Comparison of ENCODE assay signal across 1 cellular context in the genomic region with DNA sequence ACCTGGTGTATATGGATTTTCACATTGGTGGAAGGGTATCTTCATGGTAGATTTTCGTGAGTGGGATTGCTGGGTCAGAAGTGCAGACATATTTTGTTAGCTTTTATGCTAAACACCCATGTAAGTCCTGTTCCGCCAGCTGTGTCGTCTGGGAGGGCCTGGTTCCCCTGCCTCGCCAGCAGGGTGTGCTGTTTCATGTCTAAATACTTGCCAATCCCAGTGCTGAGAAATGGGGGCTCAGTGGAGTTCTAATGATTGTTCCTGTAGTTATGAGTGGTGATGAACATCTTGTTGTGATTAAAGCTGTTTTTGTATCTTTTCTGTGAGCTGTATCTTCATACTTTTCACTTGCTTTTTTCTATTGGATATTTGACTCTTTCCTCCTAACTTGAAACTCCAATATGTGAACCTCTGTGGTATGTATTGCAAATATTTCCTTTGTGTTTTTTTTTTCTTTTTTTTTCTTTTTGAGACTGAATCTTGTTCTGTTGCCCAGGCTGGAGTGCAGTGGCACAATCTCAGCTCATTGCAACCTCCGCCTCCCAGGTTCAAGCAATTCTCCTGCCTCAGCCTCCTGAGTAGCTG.
A peak's percentile ranks its signal among the peaks of the same experiment; 100 is the strongest.
TF ChIP-seq lines count a peak whose summit lies in the region.

No MANE protein-coding gene starts in this region.

TF ChIP-seq in K562, 482 proteins besides CTCF, POLR2A, EP300 and RAD21 (continued from another document and continues in another):
- TF ChIP-seq U2AF2 (optimal IDR thresholded peaks at IDR 0.05; ENCODE audit: low read depth, low read length) (no peak), SMC3 (conservative IDR thresholded peaks at IDR 0.05; ENCODE audit: insufficient read depth, low read depth, low read length) (0 out of 2 replicates have a peak, but pooled peaks have one; percentile 37), SMARCA4 (IDR thresholded peaks at IDR 0.05) (0 out of 2 replicates have a peak, but pooled peaks have one; percentile 21)
- TF ChIP-seq, protein P1, sequence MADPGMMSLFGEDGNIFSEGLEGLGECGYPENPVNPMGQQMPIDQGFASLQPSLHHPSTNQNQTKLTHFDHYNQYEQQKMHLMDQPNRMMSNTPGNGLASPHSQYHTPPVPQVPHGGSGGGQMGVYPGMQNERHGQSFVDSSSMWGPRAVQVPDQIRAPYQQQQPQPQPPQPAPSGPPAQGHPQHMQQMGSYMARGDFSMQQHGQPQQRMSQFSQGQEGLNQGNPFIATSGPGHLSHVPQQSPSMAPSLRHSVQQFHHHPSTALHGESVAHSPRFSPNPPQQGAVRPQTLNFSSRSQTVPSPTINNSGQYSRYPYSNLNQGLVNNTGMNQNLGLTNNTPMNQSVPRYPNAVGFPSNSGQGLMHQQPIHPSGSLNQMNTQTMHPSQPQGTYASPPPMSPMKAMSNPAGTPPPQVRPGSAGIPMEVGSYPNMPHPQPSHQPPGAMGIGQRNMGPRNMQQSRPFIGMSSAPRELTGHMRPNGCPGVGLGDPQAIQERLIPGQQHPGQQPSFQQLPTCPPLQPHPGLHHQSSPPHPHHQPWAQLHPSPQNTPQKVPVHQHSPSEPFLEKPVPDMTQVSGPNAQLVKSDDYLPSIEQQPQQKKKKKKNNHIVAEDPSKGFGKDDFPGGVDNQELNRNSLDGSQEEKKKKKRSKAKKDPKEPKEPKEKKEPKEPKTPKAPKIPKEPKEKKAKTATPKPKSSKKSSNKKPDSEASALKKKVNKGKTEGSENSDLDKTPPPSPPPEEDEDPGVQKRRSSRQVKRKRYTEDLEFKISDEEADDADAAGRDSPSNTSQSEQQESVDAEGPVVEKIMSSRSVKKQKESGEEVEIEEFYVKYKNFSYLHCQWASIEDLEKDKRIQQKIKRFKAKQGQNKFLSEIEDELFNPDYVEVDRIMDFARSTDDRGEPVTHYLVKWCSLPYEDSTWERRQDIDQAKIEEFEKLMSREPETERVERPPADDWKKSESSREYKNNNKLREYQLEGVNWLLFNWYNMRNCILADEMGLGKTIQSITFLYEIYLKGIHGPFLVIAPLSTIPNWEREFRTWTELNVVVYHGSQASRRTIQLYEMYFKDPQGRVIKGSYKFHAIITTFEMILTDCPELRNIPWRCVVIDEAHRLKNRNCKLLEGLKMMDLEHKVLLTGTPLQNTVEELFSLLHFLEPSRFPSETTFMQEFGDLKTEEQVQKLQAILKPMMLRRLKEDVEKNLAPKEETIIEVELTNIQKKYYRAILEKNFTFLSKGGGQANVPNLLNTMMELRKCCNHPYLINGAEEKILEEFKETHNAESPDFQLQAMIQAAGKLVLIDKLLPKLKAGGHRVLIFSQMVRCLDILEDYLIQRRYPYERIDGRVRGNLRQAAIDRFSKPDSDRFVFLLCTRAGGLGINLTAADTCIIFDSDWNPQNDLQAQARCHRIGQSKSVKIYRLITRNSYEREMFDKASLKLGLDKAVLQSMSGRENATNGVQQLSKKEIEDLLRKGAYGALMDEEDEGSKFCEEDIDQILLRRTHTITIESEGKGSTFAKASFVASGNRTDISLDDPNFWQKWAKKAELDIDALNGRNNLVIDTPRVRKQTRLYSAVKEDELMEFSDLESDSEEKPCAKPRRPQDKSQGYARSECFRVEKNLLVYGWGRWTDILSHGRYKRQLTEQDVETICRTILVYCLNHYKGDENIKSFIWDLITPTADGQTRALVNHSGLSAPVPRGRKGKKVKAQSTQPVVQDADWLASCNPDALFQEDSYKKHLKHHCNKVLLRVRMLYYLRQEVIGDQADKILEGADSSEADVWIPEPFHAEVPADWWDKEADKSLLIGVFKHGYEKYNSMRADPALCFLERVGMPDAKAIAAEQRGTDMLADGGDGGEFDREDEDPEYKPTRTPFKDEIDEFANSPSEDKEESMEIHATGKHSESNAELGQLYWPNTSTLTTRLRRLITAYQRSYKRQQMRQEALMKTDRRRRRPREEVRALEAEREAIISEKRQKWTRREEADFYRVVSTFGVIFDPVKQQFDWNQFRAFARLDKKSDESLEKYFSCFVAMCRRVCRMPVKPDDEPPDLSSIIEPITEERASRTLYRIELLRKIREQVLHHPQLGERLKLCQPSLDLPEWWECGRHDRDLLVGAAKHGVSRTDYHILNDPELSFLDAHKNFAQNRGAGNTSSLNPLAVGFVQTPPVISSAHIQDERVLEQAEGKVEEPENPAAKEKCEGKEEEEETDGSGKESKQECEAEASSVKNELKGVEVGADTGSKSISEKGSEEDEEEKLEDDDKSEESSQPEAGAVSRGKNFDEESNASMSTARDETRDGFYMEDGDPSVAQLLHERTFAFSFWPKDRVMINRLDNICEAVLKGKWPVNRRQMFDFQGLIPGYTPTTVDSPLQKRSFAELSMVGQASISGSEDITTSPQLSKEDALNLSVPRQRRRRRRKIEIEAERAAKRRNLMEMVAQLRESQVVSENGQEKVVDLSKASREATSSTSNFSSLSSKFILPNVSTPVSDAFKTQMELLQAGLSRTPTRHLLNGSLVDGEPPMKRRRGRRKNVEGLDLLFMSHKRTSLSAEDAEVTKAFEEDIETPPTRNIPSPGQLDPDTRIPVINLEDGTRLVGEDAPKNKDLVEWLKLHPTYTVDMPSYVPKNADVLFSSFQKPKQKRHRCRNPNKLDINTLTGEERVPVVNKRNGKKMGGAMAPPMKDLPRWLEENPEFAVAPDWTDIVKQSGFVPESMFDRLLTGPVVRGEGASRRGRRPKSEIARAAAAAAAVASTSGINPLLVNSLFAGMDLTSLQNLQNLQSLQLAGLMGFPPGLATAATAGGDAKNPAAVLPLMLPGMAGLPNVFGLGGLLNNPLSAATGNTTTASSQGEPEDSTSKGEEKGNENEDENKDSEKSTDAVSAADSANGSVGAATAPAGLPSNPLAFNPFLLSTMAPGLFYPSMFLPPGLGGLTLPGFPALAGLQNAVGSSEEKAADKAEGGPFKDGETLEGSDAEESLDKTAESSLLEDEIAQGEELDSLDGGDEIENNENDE (IDR thresholded peaks at IDR 0.05; ENCODE audit: low read depth, low read length) = no peak
- TF ChIP-seq, protein P2, sequence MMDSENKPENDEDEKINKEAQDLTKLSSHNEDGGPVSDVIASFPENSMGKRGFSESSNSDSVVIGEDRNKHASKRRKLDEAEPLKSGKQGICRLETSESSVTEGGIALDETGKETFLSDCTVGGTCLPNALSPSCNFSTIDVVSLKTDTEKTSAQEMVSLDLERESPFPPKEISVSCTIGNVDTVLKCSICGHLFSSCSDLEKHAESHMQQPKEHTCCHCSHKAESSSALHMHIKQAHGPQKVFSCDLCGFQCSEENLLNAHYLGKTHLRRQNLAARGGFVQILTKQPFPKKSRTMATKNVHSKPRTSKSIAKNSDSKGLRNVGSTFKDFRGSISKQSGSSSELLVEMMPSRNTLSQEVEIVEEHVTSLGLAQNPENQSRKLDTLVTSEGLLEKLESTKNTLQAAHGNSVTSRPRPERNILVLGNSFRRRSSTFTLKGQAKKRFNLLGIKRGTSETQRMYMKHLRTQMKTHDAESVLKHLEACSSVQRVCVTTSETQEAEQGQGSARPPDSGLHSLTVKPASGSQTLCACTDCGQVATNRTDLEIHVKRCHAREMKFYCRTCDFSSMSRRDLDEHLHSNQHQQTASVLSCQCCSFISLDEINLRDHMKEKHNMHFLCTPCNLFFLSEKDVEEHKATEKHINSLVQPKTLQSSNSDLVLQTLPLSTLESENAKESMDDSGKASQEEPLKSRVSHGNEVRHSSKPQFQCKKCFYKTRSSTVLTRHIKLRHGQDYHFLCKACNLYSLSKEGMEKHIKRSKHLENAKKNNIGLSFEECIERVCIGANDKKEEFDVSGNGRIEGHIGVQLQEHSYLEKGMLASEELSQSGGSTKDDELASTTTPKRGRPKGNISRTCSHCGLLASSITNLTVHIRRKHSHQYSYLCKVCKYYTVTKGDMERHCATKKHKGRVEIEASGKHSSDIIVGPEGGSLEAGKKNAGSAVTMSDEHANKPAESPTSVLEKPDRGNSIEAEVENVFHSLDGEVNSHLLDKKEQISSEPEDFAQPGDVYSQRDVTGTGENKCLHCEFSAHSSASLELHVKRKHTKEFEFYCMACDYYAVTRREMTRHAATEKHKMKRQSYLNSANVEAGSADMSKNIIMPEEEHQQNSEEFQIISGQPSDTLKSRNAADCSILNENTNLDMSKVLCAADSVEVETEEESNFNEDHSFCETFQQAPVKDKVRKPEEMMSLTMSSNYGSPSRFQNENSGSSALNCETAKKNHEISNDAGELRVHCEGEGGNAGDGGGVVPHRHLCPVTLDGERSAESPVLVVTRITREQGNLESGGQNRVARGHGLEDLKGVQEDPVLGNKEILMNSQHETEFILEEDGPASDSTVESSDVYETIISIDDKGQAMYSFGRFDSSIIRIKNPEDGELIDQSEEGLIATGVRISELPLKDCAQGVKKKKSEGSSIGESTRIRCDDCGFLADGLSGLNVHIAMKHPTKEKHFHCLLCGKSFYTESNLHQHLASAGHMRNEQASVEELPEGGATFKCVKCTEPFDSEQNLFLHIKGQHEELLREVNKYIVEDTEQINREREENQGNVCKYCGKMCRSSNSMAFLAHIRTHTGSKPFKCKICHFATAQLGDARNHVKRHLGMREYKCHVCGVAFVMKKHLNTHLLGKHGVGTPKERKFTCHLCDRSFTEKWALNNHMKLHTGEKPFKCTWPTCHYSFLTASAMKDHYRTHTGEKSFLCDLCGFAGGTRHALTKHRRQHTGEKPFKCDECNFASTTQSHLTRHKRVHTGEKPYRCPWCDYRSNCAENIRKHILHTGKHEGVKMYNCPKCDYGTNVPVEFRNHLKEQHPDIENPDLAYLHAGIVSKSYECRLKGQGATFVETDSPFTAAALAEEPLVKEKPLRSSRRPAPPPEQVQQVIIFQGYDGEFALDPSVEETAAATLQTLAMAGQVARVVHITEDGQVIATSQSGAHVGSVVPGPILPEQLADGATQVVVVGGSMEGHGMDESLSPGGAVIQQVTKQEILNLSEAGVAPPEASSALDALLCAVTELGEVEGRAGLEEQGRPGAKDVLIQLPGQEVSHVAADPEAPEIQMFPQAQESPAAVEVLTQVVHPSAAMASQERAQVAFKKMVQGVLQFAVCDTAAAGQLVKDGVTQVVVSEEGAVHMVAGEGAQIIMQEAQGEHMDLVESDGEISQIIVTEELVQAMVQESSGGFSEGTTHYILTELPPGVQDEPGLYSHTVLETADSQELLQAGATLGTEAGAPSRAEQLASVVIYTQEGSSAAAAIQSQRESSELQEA (IDR thresholded peaks at IDR 0.05; ENCODE audit: low read depth) = no peak
- TF ChIP-seq, protein P3, sequence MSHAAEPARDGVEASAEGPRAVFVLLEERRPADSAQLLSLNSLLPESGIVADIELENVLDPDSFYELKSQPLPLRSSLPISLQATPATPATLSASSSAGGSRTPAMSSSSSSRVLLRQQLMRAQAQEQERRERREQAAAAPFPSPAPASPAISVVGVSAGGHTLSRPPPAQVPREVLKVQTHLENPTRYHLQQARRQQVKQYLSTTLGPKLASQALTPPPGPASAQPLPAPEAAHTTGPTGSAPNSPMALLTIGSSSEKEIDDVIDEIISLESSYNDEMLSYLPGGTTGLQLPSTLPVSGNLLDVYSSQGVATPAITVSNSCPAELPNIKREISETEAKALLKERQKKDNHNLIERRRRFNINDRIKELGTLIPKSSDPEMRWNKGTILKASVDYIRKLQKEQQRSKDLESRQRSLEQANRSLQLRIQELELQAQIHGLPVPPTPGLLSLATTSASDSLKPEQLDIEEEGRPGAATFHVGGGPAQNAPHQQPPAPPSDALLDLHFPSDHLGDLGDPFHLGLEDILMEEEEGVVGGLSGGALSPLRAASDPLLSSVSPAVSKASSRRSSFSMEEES (CRISPR knock-in tag; IDR thresholded peaks at IDR 0.05) = no peak
- TF ChIP-seq, protein P4, sequence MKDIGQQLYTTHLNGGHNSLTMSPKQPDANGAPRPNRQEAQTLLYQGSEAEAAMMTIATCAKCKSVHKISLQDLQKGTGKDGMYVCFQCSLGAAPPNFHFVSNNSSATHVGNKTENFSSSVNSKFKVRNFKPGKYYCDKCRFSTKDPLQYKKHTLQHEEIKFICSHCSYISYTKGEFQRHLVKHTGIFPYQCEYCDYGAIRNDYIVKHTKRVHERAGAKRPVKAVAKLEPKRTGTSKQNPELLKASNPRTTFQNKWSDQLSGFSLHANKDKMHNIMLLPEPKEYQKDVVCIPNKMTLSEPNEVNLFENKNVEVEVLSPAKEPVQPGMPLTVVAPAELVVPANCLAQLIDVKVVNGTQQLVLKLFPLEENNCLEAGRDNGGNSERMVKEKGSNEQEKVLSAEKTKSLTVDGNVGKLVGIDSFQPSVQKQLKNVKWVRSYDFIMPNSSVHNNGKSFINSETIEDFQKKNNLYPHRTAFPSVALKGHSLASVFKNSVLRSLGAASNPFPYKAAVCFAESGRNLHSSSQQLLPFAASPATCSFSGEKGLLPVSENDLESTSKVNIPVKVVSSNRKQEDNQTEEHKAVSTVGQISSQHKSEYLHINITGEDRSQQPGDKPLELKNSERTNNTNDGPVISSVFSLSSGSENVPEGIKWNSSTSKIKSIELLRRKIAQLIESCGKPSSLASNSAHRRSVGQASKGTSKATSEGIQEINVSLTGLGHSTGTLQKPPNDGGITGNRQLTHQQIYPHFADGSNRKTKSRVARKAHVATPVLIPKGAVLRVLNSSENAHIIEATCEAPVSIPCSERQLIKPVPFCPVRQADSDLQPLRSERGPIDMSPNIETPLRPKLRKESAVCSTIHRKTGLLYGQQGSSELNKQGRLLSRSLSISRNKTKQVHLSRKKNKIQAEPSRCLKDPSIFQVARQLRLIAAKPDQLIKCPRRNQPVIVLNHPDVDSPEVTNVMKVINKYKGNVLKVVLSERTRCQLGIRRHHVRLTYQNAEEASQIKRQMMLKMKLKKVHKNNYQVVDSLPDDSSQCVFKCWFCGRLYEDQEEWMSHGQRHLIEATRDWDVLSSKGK (CRISPR knock-in tag; IDR thresholded peaks at IDR 0.05) = no peak
